11 cellular contexts compared by ENCODE assay signal in the genomic region with DNA sequence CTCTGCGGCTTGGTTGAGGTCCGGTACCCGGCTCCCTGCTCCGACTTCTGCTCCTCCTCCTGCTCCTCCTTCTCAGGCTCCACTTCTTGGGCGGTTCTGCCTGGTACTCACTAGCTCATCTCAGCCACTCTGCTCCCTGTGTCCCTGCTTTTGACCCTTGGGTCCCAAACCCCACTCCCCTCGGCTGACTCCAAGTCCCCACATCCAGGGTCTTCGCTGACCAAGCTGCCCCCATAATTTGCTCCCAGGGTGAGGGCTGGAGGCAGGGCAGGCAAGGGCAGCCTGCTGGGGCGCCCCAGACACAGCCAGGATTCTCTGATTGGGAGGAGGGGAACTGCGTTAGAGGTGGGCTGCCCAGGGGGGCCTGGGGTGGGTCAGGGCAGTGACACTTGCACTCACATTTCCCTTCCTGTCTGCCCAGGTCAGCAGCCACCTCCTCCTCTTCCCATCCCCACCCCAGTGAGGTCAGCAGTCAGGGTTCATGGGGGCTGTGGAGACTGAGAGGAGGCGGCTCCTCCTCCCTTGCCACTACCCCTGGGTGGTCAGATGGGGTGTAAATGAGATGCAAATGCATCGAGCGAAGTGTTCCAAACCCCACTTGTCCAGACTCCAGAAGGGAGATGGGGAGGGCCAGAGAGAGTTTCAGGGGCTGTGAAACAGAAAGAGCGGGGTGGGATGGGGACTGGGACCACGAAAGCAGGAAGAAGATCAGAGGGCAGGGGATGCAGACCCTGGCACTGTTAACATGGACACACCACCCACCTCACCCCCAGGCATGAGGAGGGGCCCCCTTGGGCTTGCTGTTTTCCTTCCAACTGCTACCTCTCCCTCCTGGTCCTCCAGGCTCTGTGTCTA. TPM values are rescaled to one million over a fixed set of nuclear protein-coding genes. Genes with fewer than 3 reads are reported as not detected.
DNase-seq lines count a peak whose midpoint lies in the region; ATAC-seq, FAIRE-seq and TF ChIP-seq lines count a peak whose summit lies in the region.
"Had no signal": no experiment of that assay in that cellular context is flagged by ENCODE, and none has a peak within 500 bp of the region (broad histone marks: within the 10 kb centered on the region; RNA-seq: fewer than 3 reads in every experiment).

No MANE protein-coding gene starts in this region.

- POLR2A ChIA-PET in CD8-positive, alpha-beta T cell (lab: Charles Lee) = interaction anchor here (0.7 to 1.3 kb wide), 3 partner anchors 14 to 31 kb away, joined by 3 to 4 read pairs (median 3); partner anchors contain the start of genes ABCF2 and CHPF2

- no peaks in the 10 kb centered on the region for H3K9me3 ChIP-seq in CD8-positive, alpha-beta T cell (ENCODE audit: low read length)
- H3K9me3 ChIP-seq in MM.1S (replicated peaks; ENCODE audit: insufficient read depth, low read length) = no peaks in the 10 kb centered on the region
- H3K9me3 ChIP-seq in gastroesophageal sphincter = no peaks in the 10 kb centered on the region
- H3K9me3 ChIP-seq in BE2C = no peaks in the 10 kb centered on the region

- peak overlapping the region; percentile 46; the same call in 1 of the 2 replicates for H3K4me2 ChIP-seq in MM.1S (ENCODE audit: low read depth, low read length)

- H3K36me3 Mint-ChIP-seq in CD8-positive, alpha-beta T cell = no peaks in the 10 kb centered on the region
- H3K36me3 Mint-ChIP-seq in progenitor cell of endocrine pancreas (ENCODE audit: insufficient read depth) = peaks cover under 1% of the 10 kb centered on the region

- intact Hi-C loops in CD8-positive, alpha-beta T cell (cut with DNase I, micrococcal nuclease) = loop anchor here (5.0 to 10.0 kb wide), 2 partner anchors 106 to 628 kb away; partner anchors contain the start of gene PRKAG2 (in 1 of the 2)

- no peaks in the 10 kb centered on the region for H3K27me3 ChIP-seq in CD8-positive, alpha-beta T cell (ENCODE audit: insufficient read depth, low read length)
- H3K27me3 ChIP-seq in MM.1S (replicated peaks; ENCODE audit: insufficient read depth, low read length) (peaks cover 71% of the 10 kb centered on the region), gastroesophageal sphincter (peaks cover 12% of the 10 kb centered on the region), BE2C (peaks cover 4% of the 10 kb centered on the region)

- no peaks in the 10 kb centered on the region for H3K36me3 ChIP-seq in CD8-positive, alpha-beta T cell (ENCODE audit: insufficient read depth, low read length)
- H3K36me3 ChIP-seq in MM.1S (replicated peaks; ENCODE audit: insufficient read depth, low read length) (no peaks in the 10 kb centered on the region), gastroesophageal sphincter (peaks cover 0 to 13% of the 10 kb centered on the region in 2 donors), BE2C (no peaks in the 10 kb centered on the region)
- H3K36me3 ChIP-seq: WERI-Rb-1 had no signal

- CTCF ChIA-PET in CD8-positive, alpha-beta T cell (lab: Charles Lee) = interaction anchor here (0.6 to 4.1 kb wide), 14 partner anchors 10 to 122 kb away, joined by 3 to 23 read pairs (median 4); no protein-coding TSS in a partner anchor

- no peak overlapping the region for H3K27ac ChIP-seq in CD8-positive, alpha-beta T cell (ENCODE audit: low read depth, low read length)
- no peak overlapping the region for H3K27ac ChIP-seq in MM.1S (ENCODE audit: low read length)
- H3K27ac ChIP-seq in gastroesophageal sphincter = peak overlapping the region in 3 of 4 donors; percentile 92 to 96 (median 96)
- H3K27ac ChIP-seq: WERI-Rb-1 had no signal

- peaks cover 5% of the 10 kb centered on the region; the same call in 1 of the 2 replicates for H4K20me1 ChIP-seq in MM.1S (ENCODE audit: insufficient read depth, low read length)

- H3K79me2 ChIP-seq in MM.1S (ENCODE audit: low read length) = no peaks in the 10 kb centered on the region

- no peak for TF ChIP-seq CTCF in CD8-positive, alpha-beta T cell (IDR thresholded peaks at IDR 0.05)
- TF ChIP-seq CTCF in MM.1S (IDR thresholded peaks at IDR 0.05; ENCODE audit: low read length) (no peak), gastroesophageal sphincter (IDR thresholded peaks at IDR 0.05) (no peak), progenitor cell of endocrine pancreas (IDR thresholded peaks at IDR 0.05; ENCODE audit: unreplicated experiment) (no peak), BE2C (IDR thresholded peaks at IDR 0.05; ENCODE audit: low read depth, low read length) (no peak)

- no peak overlapping the region for H3K4me3 ChIP-seq in CD8-positive, alpha-beta T cell (ENCODE audit: low read depth, low read length)
- H3K4me3 ChIP-seq in MM.1S (ENCODE audit: low read length) (no peak overlapping the region), gastroesophageal sphincter (peak overlapping the region in 1 of 2 donors; percentile 75), BE2C (ENCODE audit: low read depth, low read length) (no peak overlapping the region)

- FAIRE-seq in RCC 7860 (lab: Jason Lieb, UNC) = no peak
- FAIRE-seq: colon had no signal

- no peak for DNase-seq in CD8-positive, alpha-beta T cell
- DNase-seq in MM.1S (no peak), progenitor cell of endocrine pancreas (ENCODE audit: low spot score, unreplicated experiment) (no peak), RCC 7860 (ENCODE audit: low spot score) (no peak), NCI-H146 (lab: John Stamatoyannopoulos, UW) (no peak), retina (no peak), BE2C (no peak)

- H3K4me1 ChIP-seq in CD8-positive, alpha-beta T cell (ENCODE audit: insufficient read depth, low read length) = peaks cover 54% of the 10 kb centered on the region
- H3K4me1 ChIP-seq in MM.1S (ENCODE audit: low read length) = peaks cover 15% of the 10 kb centered on the region
- H3K4me1 ChIP-seq in gastroesophageal sphincter = peaks cover 0 to 86% (median 52%) of the 10 kb centered on the region in 3 donors
- H3K4me1 ChIP-seq in BE2C = peaks cover 13% of the 10 kb centered on the region

- no peak for TF ChIP-seq POLR2A in gastroesophageal sphincter (IDR thresholded peaks at IDR 0.05)

- no peaks in the 10 kb centered on the region for H3K9me2 ChIP-seq in MM.1S (replicated peaks; ENCODE audit: insufficient read depth, low read length)

- H3K9me3 Mint-ChIP-seq in CD8-positive, alpha-beta T cell = no peaks in the 10 kb centered on the region
- H3K9me3 Mint-ChIP-seq in progenitor cell of endocrine pancreas (ENCODE audit: low read depth) = no peaks in the 10 kb centered on the region

- H2AFZ ChIP-seq in MM.1S (ENCODE audit: low read length) = no peak overlapping the region

- no peak for ATAC-seq in CD8-positive, alpha-beta T cell
- no peak for ATAC-seq in gastroesophageal sphincter

- 0 out of 2 replicates have a peak, but pooled peaks cover 9% of the 10 kb centered on the region for H3F3A ChIP-seq in MM.1S (ENCODE audit: insufficient read depth, low read length)

- H3K4me3 Mint-ChIP-seq in CD8-positive, alpha-beta T cell = peak overlapping the region; percentile 57
- H3K4me3 Mint-ChIP-seq in progenitor cell of endocrine pancreas (ENCODE audit: low read depth) = peak overlapping the region; percentile 44

- WGBS in gastroesophageal sphincter (ENCODE audit: low coverage in 1 of 2), 2 donors = 8 to 18% methylated on average over 7 of the region's 14 CpGs

- no peak overlapping the region for H3K27ac Mint-ChIP-seq in CD8-positive, alpha-beta T cell
- no peak overlapping the region for H3K27ac Mint-ChIP-seq in progenitor cell of endocrine pancreas

- peaks cover 10% of the 10 kb centered on the region for H3K27me3 Mint-ChIP-seq in CD8-positive, alpha-beta T cell (ENCODE audit: low read depth)
- peaks cover 19% of the 10 kb centered on the region for H3K27me3 Mint-ChIP-seq in progenitor cell of endocrine pancreas

- H3K9ac ChIP-seq in MM.1S (ENCODE audit: low read length) = no peak overlapping the region

- TF ChIP-seq EP300 in gastroesophageal sphincter (IDR thresholded peaks at IDR 0.05) = no peak

- peaks cover 60% of the 10 kb centered on the region for H3K4me1 Mint-ChIP-seq in CD8-positive, alpha-beta T cell (ENCODE audit: low read depth)
- peaks cover 28% of the 10 kb centered on the region for H3K4me1 Mint-ChIP-seq in progenitor cell of endocrine pancreas (ENCODE audit: low read depth)

RNA-seq across cellular contexts. Expression of gene SMARCD3, which starts 2.1 kb away (rescaled TPM):
- 10 to 100 TPM; 25.6 to 28.0 TPM for total RNA-seq in CD8-positive, alpha-beta T cell
- total RNA-seq in gastroesophageal sphincter = 10 to 100 TPM; 23.6 to 45.1 (median 39.8) TPM
- 51.1 and 52.9 TPM in 2 replicates for total RNA-seq in progenitor cell of endocrine pancreas
- 30.0 TPM for polyA plus RNA-seq in BE2C (2012; ENCODE audit: insufficient read depth, insufficient read length, low read depth)

RNA-seq across cellular contexts. Expression of gene CHPF2, which starts 14.1 kb away (rescaled TPM):
- total RNA-seq in CD8-positive, alpha-beta T cell = 10 to 100 TPM; 24.7 to 24.9 TPM
- 10 to 100 TPM; 18.0 to 38.1 (median 25.7) TPM for total RNA-seq in gastroesophageal sphincter
- 41.4 and 42.2 TPM in 2 replicates for total RNA-seq in progenitor cell of endocrine pancreas
- polyA plus RNA-seq in BE2C (2012; ENCODE audit: insufficient read depth, insufficient read length, low read depth) = 37.1 TPM

RNA-seq across cellular contexts. Expression of gene ABCF2, which starts 19.4 kb away (rescaled TPM):
- total RNA-seq in CD8-positive, alpha-beta T cell = 10 to 100 TPM; 12.7 to 16.5 TPM
- total RNA-seq in gastroesophageal sphincter = 10 to 100 TPM; 30.5 to 43.1 (median 36.5) TPM
- 48.7 and 55.1 TPM in 2 replicates for total RNA-seq in progenitor cell of endocrine pancreas
- polyA plus RNA-seq in BE2C (2012; ENCODE audit: insufficient read depth, insufficient read length, low read depth) = 64.7 TPM

RNA-seq across cellular contexts. Expression of gene H2BK1, which starts 36.1 kb away (rescaled TPM):
- total RNA-seq in CD8-positive, alpha-beta T cell = 1 to 10 TPM; 1.5 to 1.6 TPM
- total RNA-seq in gastroesophageal sphincter = not detected
- not detected in 2 replicates for total RNA-seq in progenitor cell of endocrine pancreas
- polyA plus RNA-seq in BE2C (2012; ENCODE audit: insufficient read depth, insufficient read length, low read depth) = not detected
- total RNA-seq: left lobe of liver had no signal

RNA-seq across cellular contexts. Expression of gene ASB10, which starts 59.3 kb away (rescaled TPM):
- total RNA-seq in CD8-positive, alpha-beta T cell = not detected
- not detected for total RNA-seq in gastroesophageal sphincter
- total RNA-seq in progenitor cell of endocrine pancreas = not detected in 2 replicates
- polyA plus RNA-seq in BE2C (2012; ENCODE audit: insufficient read depth, insufficient read length, low read depth) = not detected
- total RNA-seq: left lobe of liver had no signal

Comparison
In these comparisons a context has a peak if more than half of its experiments do, and no peak if none do; other contexts are left out.
1. H3K27ac ChIP-seq: peak in gastroesophageal sphincter (3 of 4); none in CD8-positive, alpha-beta T cell (single experiment) and MM.1S (single experiment).